19 cellular contexts compared by ENCODE assay signal in genomic region chr7:35768346-35768745, GRCh38.
"Had no signal": no experiment of that assay in that cellular context is flagged by ENCODE, and none has a peak within 500 bp of the region (broad histone marks: within the 10 kb centered on the region; RNA-seq: fewer than 3 reads in every experiment).

No MANE protein-coding gene starts in this region.

- DNase-seq: activated B cell treated with CpG ODN at 0.5 μM for 24 hours; activated CD4-positive, alpha-beta T cell treated with anti-CD3 and anti-CD28 coated beads, Interleukin-2, amount 50 U/mL, for 1 hour; activated CD8-positive, alpha-beta memory T cell treated with anti-CD3 and anti-CD28 coated beads, Interleukin-2, amount 10 ng/mL, durations not matched to agents 7 days and 5 days; activated CD8-positive, alpha-beta T cell treated with anti-CD3 and anti-CD28 coated beads for 36 hours; activated naive CD8-positive, alpha-beta T cell treated with anti-CD3 and anti-CD28 coated beads, Interleukin-2, amount 50 U/mL, for 24 hours; activated T-cell treated with anti-CD3 and anti-CD28 coated beads, Interleukin-2, amount 50 U/mL, for 48 hours; central memory CD4-positive, alpha-beta T cell; colonic mucosa; effector memory CD4-positive, alpha-beta T cell; glutamatergic neuron; left colon; midbrain; naive thymus-derived CD4-positive, alpha-beta T cell; occipital lobe; right lobe of liver; stimulated activated CD4-positive, alpha-beta T cell treated with anti-CD3 and anti-CD28 coated beads, Interleukin-4, amount 100 ng/mL, for 4 hours; stimulated activated CD8-positive, alpha-beta memory T cell treated with anti-CD3 and anti-CD28 coated beads, Interleukin-4, amount 100 ng/mL, for 48 hours; stimulated activated naive CD8-positive, alpha-beta T cell treated with anti-CD3 and anti-CD28 coated beads, Interleukin-15, amount 100 ng/mL, for 72 hours; T-helper 2 cell had no signal
